In genomic region chr14:22982013-22982476, GRCh38 we compare ENCODE assay signal across 8 cellular contexts. TPM values are rescaled to one million over a fixed set of nuclear protein-coding genes. Genes with fewer than 3 reads are reported as not detected.
DNase-seq lines count a peak whose midpoint lies in the region; ATAC-seq and TF ChIP-seq lines count a peak whose summit lies in the region.

No MANE protein-coding gene starts in this region.

- H3K27ac ChIP-seq in mammary epithelial cell (ENCODE audit: insufficient read depth, low read depth, low read length) (peak overlapping the region; percentile 83), mesodermal cell (ENCODE audit: low read depth, low read length, severe bottlenecking) (peak overlapping the region; percentile 92)

- peaks cover 71% of the 10 kb centered on the region for H3K79me2 ChIP-seq in mammary epithelial cell (ENCODE audit: insufficient read depth, low read length)

- peaks cover 19% of the 10 kb centered on the region for H3K4me1 ChIP-seq in mammary epithelial cell (ENCODE audit: insufficient read depth, low read length)
- H3K4me1 ChIP-seq in mesodermal cell (ENCODE audit: control insufficient read depth, insufficient read depth, low read length, poor library complexity, severe bottlenecking) = peaks cover 27% of the 10 kb centered on the region

- H3K36me3 ChIP-seq in mammary epithelial cell (ENCODE audit: insufficient read depth, low read length) = peaks cover 9% of the 10 kb centered on the region
- H3K36me3 ChIP-seq in mesodermal cell (ENCODE audit: control insufficient read depth, insufficient read depth, low read length) = peaks cover 13% of the 10 kb centered on the region

- TF ChIP-seq CTCF in mammary epithelial cell (conservative IDR thresholded peaks at IDR 0.05 in 1 of 2, IDR thresholded peaks at IDR 0.05 in 1 of 2; ENCODE audit: extremely low read depth in 1 of 2, insufficient read depth in 1 of 2, low read depth in 1 of 2, low read length in 2 of 2) = no peak
- TF ChIP-seq CTCF in GM10248 (IDR thresholded peaks at IDR 0.05; ENCODE audit: control extremely low read depth, extremely low read depth, low read depth, missing control alignments) = no peak

- peak overlapping the region; percentile 84 for H3K9ac ChIP-seq in mammary epithelial cell (ENCODE audit: insufficient read depth, low read length)

- DNase-seq in stimulated activated CD4-positive, alpha-beta T cell treated with anti-CD3 and anti-CD28 coated beads, Interleukin-4, amount 100 ng/mL, for 1 hour = peak; percentile 11
- DNase-seq in stimulated activated CD4-positive, alpha-beta T cell treated with anti-CD3 and anti-CD28 coated beads, Interleukin-4, amount 100 ng/mL, for 24 hours = no peak
- DNase-seq in mammary epithelial cell (peak; percentile 27), C1 segment of cervical spinal cord (lab: John Stamatoyannopoulos, UW) (no peak), GM10248 (ENCODE audit: extremely low spot score) (no peak), glomerular visceral epithelial cell (ENCODE audit: extremely low spot score) (no peak)

- H3K9me3 ChIP-seq in mammary epithelial cell (replicated peaks; ENCODE audit: insufficient read depth, low read length) = no peaks in the 10 kb centered on the region
- H3K9me3 ChIP-seq in mesodermal cell (ENCODE audit: control insufficient read depth, low read length) = no peaks in the 10 kb centered on the region

- no TSS peak for BruUV-seq in mammary epithelial cell (replicated peaks; lab: Mats Ljungman, UMichigan)

- peak overlapping the region; percentile 64 to 90 (median 67) for H3K4me3 ChIP-seq in mammary epithelial cell (replicated peaks in 1 of 3; ENCODE audit: insufficient read depth in 1 of 3, low read depth in 2 of 3, low read length in 3 of 3)
- peak overlapping the region; percentile 92 for H3K4me3 ChIP-seq in mesodermal cell (ENCODE audit: extremely low read depth, insufficient read depth, low read length, poor library complexity, severe bottlenecking)

- H2AFZ ChIP-seq in mammary epithelial cell (ENCODE audit: low read depth, low read length) = no peak overlapping the region

- dilution Hi-C loops in mammary epithelial cell (cut with HindIII; ENCODE audit: low sequenced_read_pairs) = loop anchor here (10.0 to 25.0 kb wide), 2 partner anchors 63 to 205 kb away; partner anchors contain the start of genes PSMB11 and SLC7A8

- POLR2A ChIA-PET in GM10248 (lab: Yijun Ruan, JAX) = no interaction called here

- no peak for ATAC-seq in GM18517 (IDR thresholded peaks at IDR 0.05; ENCODE audit: unreplicated experiment)

- intact Hi-C loops in mammary epithelial cell (cut with micrococcal nuclease) = loop anchor here (1.0 to 10.0 kb wide), 6 partner anchors 25 to 425 kb away; partner anchors contain the start of genes HAUS4, MMP14 and SLC7A8

- CTCF ChIA-PET in mammary epithelial cell (lab: Charles Lee; ENCODE audit: low non-redundant PET) = interaction anchor here (0.6 to 1.2 kb wide), 3 partner anchors 8 to 160 kb away, joined by 3 to 5 read pairs (median 3); no protein-coding TSS in a partner anchor
- CTCF ChIA-PET in GM10248 (lab: Yijun Ruan, JAX) = interaction anchor here (1.2 to 18.9 kb wide), 21 partner anchors 9 to 412 kb away, joined by 3 to 834 read pairs (median 7); partner anchors contain the start of genes ACIN1, CDH24, HAUS4 and LRP10

- 0% methylated on average over 6 of the region's 36 CpGs for WGBS in mammary epithelial cell (ENCODE audit: low coverage, missing lambda C conversion rate)
- 0 to 3% methylated on average over 26 to 31 of the region's 36 CpGs for WGBS in mesodermal cell (ENCODE audit: insufficient coverage in 2 of 2), 2 experiments

- in situ Hi-C loops in mammary epithelial cell (cut with MboI; ENCODE audit: low sequenced_read_pairs in 2 of 2) = no loop called here

- no peaks in the 10 kb centered on the region for H3K27me3 ChIP-seq in mammary epithelial cell (ENCODE audit: insufficient read depth, low read length)

- no peaks in the 10 kb centered on the region for H4K20me1 ChIP-seq in mammary epithelial cell (ENCODE audit: insufficient read depth, low read length)

- H3K4me2 ChIP-seq in mammary epithelial cell (ENCODE audit: insufficient read depth, low read depth, low read length) = peak overlapping the region; percentile 70

RNA-seq across cellular contexts. Expression of gene AJUBA, which starts 0.3 kb away (rescaled TPM):
- 100 to 1,000 TPM; 234 to 275 TPM for total RNA-seq in mammary epithelial cell
- polyA plus RNA-seq in mammary epithelial cell = 88.5 TPM
- polyA minus RNA-seq in mammary epithelial cell = 247 TPM
- polyA plus RNA-seq in mesodermal cell (2013, experiment 1 of 2) = 28.9 TPM
- polyA plus RNA-seq in mesodermal cell (2013, experiment 2 of 2) = 32.1 TPM

RNA-seq across cellular contexts. Expression of gene HAUS4, which starts 25.2 kb away (rescaled TPM):
- total RNA-seq in mammary epithelial cell = 10 to 100 TPM; 32.0 to 35.0 TPM
- polyA plus RNA-seq in mammary epithelial cell = 29.9 TPM
- 33.4 TPM for polyA minus RNA-seq in mammary epithelial cell
- 51.5 TPM for polyA plus RNA-seq in mesodermal cell (2013, experiment 1 of 2)
- 49.6 TPM for polyA plus RNA-seq in mesodermal cell (2013, experiment 2 of 2)

RNA-seq across cellular contexts. Expression of gene C14orf93, which starts 27.9 kb away (rescaled TPM):
- total RNA-seq in mammary epithelial cell = 1 to 10 TPM; 3.6 to 6.7 TPM
- 6.7 TPM for polyA plus RNA-seq in mammary epithelial cell
- polyA minus RNA-seq in mammary epithelial cell = not detected
- polyA plus RNA-seq in mesodermal cell (2013, experiment 1 of 2) = 10.8 TPM
- 11.3 TPM for polyA plus RNA-seq in mesodermal cell (2013, experiment 2 of 2)

RNA-seq across cellular contexts. Expression of gene PSMB5, which starts 52.7 kb away (rescaled TPM):
- 100 to 1,000 TPM; 145 to 152 TPM for total RNA-seq in mammary epithelial cell
- polyA plus RNA-seq in mammary epithelial cell = 332 TPM
- 194 TPM for polyA minus RNA-seq in mammary epithelial cell
- polyA plus RNA-seq in mesodermal cell (2013, experiment 1 of 2) = 205 TPM
- 202 TPM for polyA plus RNA-seq in mesodermal cell (2013, experiment 2 of 2)

RNA-seq across cellular contexts. Expression of gene PRMT5, which starts 52.9 kb away (rescaled TPM):
- 100 to 1,000 TPM in 1 of 2 donors, 10 to 100 TPM in 1; 61.3 to 120 TPM for total RNA-seq in mammary epithelial cell
- 217 TPM for polyA plus RNA-seq in mammary epithelial cell
- 327 TPM for polyA minus RNA-seq in mammary epithelial cell
- 85.0 TPM for polyA plus RNA-seq in mesodermal cell (2013, experiment 1 of 2)
- 88.3 TPM for polyA plus RNA-seq in mesodermal cell (2013, experiment 2 of 2)

Comparison
In these comparisons a context has a peak if more than half of its experiments do, and no peak if none do; other contexts are left out.
1. DNase-seq: peak in stimulated activated CD4-positive, alpha-beta T cell treated with anti-CD3 and anti-CD28 coated beads, Interleukin-4, amount 100 ng/mL, for 1 hour (single experiment) and mammary epithelial cell (single experiment); none in stimulated activated CD4-positive, alpha-beta T cell treated with anti-CD3 and anti-CD28 coated beads, Interleukin-4, amount 100 ng/mL, for 24 hours (single experiment), C1 segment of cervical spinal cord (0 of 14), GM10248 (single experiment) and glomerular visceral epithelial cell (single experiment).